10 cellular contexts compared by ENCODE assay signal in the genomic region with DNA sequence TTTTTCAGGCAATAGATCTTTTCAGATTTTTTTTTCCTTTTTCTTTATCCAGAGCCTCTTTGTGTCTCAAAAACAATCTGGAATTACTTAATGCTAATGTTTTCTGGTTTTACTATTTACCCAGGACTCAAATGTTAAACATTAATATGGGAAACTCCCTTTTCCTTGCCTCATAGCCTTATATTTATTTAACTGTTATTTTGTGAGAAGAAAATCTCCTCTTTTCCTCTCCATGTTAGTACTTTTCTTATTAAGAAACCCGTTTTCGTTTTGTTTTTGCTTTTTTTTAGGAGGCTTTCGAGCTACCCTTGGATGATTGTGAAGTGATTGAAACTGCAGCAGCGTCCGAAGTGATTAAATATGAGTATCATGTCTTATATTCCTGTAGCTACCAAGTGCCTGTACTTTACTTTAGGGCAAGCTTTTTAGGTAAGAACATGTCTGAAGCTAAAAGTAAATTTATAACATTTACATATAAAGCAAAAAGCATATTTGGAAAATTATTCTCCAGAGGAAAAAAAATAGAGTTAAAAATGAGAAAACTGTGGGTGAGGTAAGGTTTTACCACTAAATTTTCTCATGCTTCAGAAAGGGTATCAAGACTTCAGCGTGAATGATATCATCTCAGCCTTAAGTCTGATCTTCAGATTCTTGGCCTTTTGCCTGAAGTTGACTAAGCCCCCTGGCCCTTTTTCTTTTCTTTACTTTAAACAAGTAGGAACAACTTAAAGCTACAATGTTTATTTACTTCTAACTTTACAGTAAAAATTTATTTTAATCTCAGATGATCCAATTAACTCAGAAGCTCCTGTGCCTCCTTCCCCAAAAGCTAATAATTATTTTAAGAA.
DNase-seq lines count a peak whose midpoint lies in the region; ATAC-seq, FAIRE-seq and TF ChIP-seq lines count a peak whose summit lies in the region.
"Had no signal": no experiment of that assay in that cellular context is flagged by ENCODE, and none has a peak within 500 bp of the region (broad histone marks: within the 10 kb centered on the region; RNA-seq: fewer than 3 reads in every experiment).

No MANE protein-coding gene starts in this region.

- no peaks in the 10 kb centered on the region for H3K27me3 Mint-ChIP-seq in memory B cell

- no peaks in the 10 kb centered on the region for H3K4me1 Mint-ChIP-seq in memory B cell

- H3K27me3 ChIP-seq in bronchial epithelial cell (ENCODE audit: control insufficient read depth, insufficient read depth, low read length) = no peaks in the 10 kb centered on the region
- H3K27me3 ChIP-seq: BLaER1 treated with 17β-estradiol and CSF1 and Interleukin-3, amounts not matched to agents 10 nM and 100 nM had no signal

- H3K36me3 Mint-ChIP-seq in memory B cell = no peaks in the 10 kb centered on the region

- H3K4me3 ChIP-seq in bronchial epithelial cell (ENCODE audit: low read depth, low read length) = no peak overlapping the region
- H3K4me3 ChIP-seq: BLaER1 treated with 17β-estradiol and CSF1 and Interleukin-3, amounts not matched to agents 10 nM and 100 nM had no signal

- TF ChIP-seq CTCF in 22Rv1 (IDR thresholded peaks at IDR 0.05) = no peak
- TF ChIP-seq CTCF in bronchial epithelial cell (IDR thresholded peaks at IDR 0.05; ENCODE audit: insufficient read depth, low read length, severe bottlenecking) = no peak

- FAIRE-seq in bronchial epithelial cell (lab: Jason Lieb, UNC) (no peak), HTR-8/SVneo (lab: Jason Lieb, UNC) (no peak)
- FAIRE-seq: GM18507 had no signal

- H3K4me3 Mint-ChIP-seq in memory B cell = no peak overlapping the region

- no peak for ATAC-seq in memory B cell (ENCODE audit: low read depth)
- no peak for ATAC-seq in HG02870 (IDR thresholded peaks at IDR 0.05; ENCODE audit: unreplicated experiment)
- ATAC-seq in HG03354 (IDR thresholded peaks at IDR 0.05; ENCODE audit: poor library complexity, severe bottlenecking, unreplicated experiment) = no peak

- peak; percentile 83 for DNase-seq in LHCN-M2 (ENCODE audit: low read depth)
- peak; percentile 89 for DNase-seq in bronchial epithelial cell (ENCODE audit: low read depth)
- DNase-seq in memory B cell (ENCODE audit: low spot score in 2 of 2) = no peak
- DNase-seq in HTR-8/SVneo (ENCODE audit: insufficient read length, low spot score) = no peak
- DNase-seq in UCSD-AML1 (lab: John Stamatoyannopoulos, UW; ENCODE audit: unreplicated experiment) = no peak

- no peaks in the 10 kb centered on the region for H3K36me3 ChIP-seq in bronchial epithelial cell (ENCODE audit: control insufficient read depth, insufficient read depth, low read length)
- H3K36me3 ChIP-seq: BLaER1 treated with 17β-estradiol and CSF1 and Interleukin-3, amounts not matched to agents 10 nM and 100 nM had no signal

- no peaks in the 10 kb centered on the region for H3K9me3 Mint-ChIP-seq in memory B cell

- H3K27ac Mint-ChIP-seq in memory B cell = peak overlapping the region; percentile 32

- H3K27ac ChIP-seq in 22Rv1 = peak overlapping the region; percentile 84

Comparison
In these comparisons a context has a peak if more than half of its experiments do, and no peak if none do; other contexts are left out.
1. DNase-seq: peak in LHCN-M2 (single experiment) and bronchial epithelial cell (single experiment); none in memory B cell (0 of 2), HTR-8/SVneo (single experiment) and UCSD-AML1 (single experiment).